Comparison of ENCODE assay signal across 27 cellular contexts in the genomic region with DNA sequence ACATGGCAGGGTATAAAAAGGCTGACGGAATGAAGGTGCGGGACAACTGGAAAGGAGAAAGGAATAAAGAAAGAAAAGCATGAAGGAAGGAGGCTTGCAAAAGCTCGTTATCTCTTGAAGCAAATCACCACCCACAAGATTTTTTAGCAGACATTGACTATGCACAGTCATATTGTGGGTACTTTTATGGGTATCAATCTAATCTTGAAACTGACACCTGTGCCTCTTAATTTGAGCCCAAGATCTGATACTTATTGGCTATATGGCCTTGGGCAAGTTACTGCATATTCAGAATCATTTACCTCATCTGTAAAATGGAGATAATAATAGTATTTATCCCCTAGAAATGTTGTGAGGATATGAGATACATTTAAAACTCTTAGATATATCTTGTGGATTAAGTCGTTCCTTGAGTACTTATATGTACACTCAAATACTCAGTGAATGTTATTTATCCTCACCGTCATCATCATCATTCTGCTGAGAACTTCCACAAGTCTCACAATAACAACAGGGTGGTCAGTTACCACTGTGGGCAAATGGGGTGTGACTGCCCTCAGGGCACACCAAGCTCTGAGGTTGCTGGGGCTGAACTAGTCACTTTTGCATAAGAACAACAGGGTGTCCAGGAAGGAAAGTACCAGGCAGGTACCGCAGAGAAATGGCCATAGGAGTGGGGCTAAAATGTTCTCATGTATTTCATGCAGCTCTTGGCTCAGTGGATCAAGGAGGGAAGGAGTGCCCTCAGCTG.
DNase-seq lines count a peak whose midpoint lies in the region; ATAC-seq and TF ChIP-seq lines count a peak whose summit lies in the region.
"Had no signal": no experiment of that assay in that cellular context is flagged by ENCODE, and none has a peak within 500 bp of the region (broad histone marks: within the 10 kb centered on the region; RNA-seq: fewer than 3 reads in every experiment).

No MANE protein-coding gene starts in this region.

- H3K4me3 Mint-ChIP-seq in activated CD8-positive, alpha-beta memory T cell treated with anti-CD3 and anti-CD28 coated beads, Interleukin-2, amount 10 ng/mL, durations not matched to agents 7 days and 5 days: no peak overlapping the region
- H3K4me3 Mint-ChIP-seq in effector memory CD8-positive, alpha-beta T cell: no peak overlapping the region
- H3K4me3 Mint-ChIP-seq: activated CD8-positive, alpha-beta T cell treated with anti-CD3 and anti-CD28 coated beads for 36 hours; activated naive CD8-positive, alpha-beta T cell; GM23338; nephron had no signal

- TF ChIP-seq EP300 in ovary (IDR thresholded peaks at IDR 0.05): no peak

- no peak overlapping the region for H3K27ac Mint-ChIP-seq in activated CD8-positive, alpha-beta memory T cell treated with anti-CD3 and anti-CD28 coated beads, Interleukin-2, amount 10 ng/mL, durations not matched to agents 7 days and 5 days
- H3K27ac Mint-ChIP-seq in effector memory CD8-positive, alpha-beta T cell: peak overlapping the region; percentile 11 to 71
- H3K27ac Mint-ChIP-seq: activated CD8-positive, alpha-beta T cell treated with anti-CD3 and anti-CD28 coated beads for 36 hours; activated naive CD8-positive, alpha-beta T cell; GM23338; nephron had no signal

- H3K4me1 Mint-ChIP-seq in activated CD8-positive, alpha-beta memory T cell treated with anti-CD3 and anti-CD28 coated beads, Interleukin-2, amount 10 ng/mL, durations not matched to agents 7 days and 5 days: peaks cover 27% of the 10 kb centered on the region
- peaks cover 0 to 3% of the 10 kb centered on the region in 2 donors for H3K4me1 Mint-ChIP-seq in effector memory CD8-positive, alpha-beta T cell (ENCODE audit: low read depth in 2 of 2)
- H3K4me1 Mint-ChIP-seq: GM23338 had no signal

- no peaks in the 10 kb centered on the region for H3K27me3 Mint-ChIP-seq in activated CD8-positive, alpha-beta memory T cell treated with anti-CD3 and anti-CD28 coated beads, Interleukin-2, amount 10 ng/mL, durations not matched to agents 7 days and 5 days
- no peaks in the 10 kb centered on the region for H3K27me3 Mint-ChIP-seq in effector memory CD8-positive, alpha-beta T cell
- H3K27me3 Mint-ChIP-seq: activated CD8-positive, alpha-beta T cell treated with anti-CD3 and anti-CD28 coated beads for 36 hours; activated naive CD8-positive, alpha-beta T cell had no signal

- H3K36me3 ChIP-seq in ovary (no peaks in the 10 kb centered on the region), psoas muscle (ENCODE audit: insufficient read depth in 1 of 2, low read depth in 1 of 2) (no peaks in the 10 kb centered on the region)
- H3K36me3 ChIP-seq: ascending aorta, BLaER1, Peyer's patch had no signal

- no peaks in the 10 kb centered on the region for H3K36me3 Mint-ChIP-seq in activated CD8-positive, alpha-beta memory T cell treated with anti-CD3 and anti-CD28 coated beads, Interleukin-2, amount 10 ng/mL, durations not matched to agents 7 days and 5 days
- peaks cover 6% of the 10 kb centered on the region for H3K36me3 Mint-ChIP-seq in effector memory CD8-positive, alpha-beta T cell (ENCODE audit: insufficient read depth)

- ATAC-seq in activated CD8-positive, alpha-beta memory T cell treated with anti-CD3 and anti-CD28 coated beads, Interleukin-2, amount 10 ng/mL, durations not matched to agents 7 days and 5 days: peak; percentile 45
- ATAC-seq in GM18873 (IDR thresholded peaks at IDR 0.05; ENCODE audit: low FRiP score, unreplicated experiment) (peak; percentile 58), HG02885 (IDR thresholded peaks at IDR 0.05; ENCODE audit: poor library complexity, unreplicated experiment) (peak; percentile 52), psoas muscle (no peak)
- no peak for ATAC-seq in effector memory CD8-positive, alpha-beta T cell (replicated peaks)
- ATAC-seq: A549; activated CD8-positive, alpha-beta T cell treated with anti-CD3 and anti-CD28 coated beads for 36 hours; GM23338; heart right ventricle had no signal

- H3K27me3 ChIP-seq in ovary: no peaks in the 10 kb centered on the region
- H3K27me3 ChIP-seq in psoas muscle (ENCODE audit: insufficient read depth in 3 of 3, low read length in 2 of 3): no peaks in the 10 kb centered on the region
- H3K27me3 ChIP-seq: ascending aorta, BLaER1, dorsolateral prefrontal cortex, heart right ventricle, Peyer's patch had no signal

- 94 to 97% (median 94%) methylated on average over 6 of the region's 6 CpGs for WGBS in ovary, 3 donors
- 94 to 98% (median 96%) methylated on average over 6 of the region's 6 CpGs for WGBS in psoas muscle, 3 donors

- CTCF ChIA-PET in activated CD8-positive, alpha-beta memory T cell treated with anti-CD3 and anti-CD28 coated beads, Interleukin-2, amount 10 ng/mL, durations not matched to agents 7 days and 5 days (lab: Charles Lee): no interaction called here

- TF ChIP-seq CTCF in ovary (IDR thresholded peaks at IDR 0.05): no peak
- no peak for TF ChIP-seq CTCF in psoas muscle (IDR thresholded peaks at IDR 0.05)

- H3K4me1 ChIP-seq in ovary (ENCODE audit: insufficient read depth) (no peaks in the 10 kb centered on the region), psoas muscle (no peaks in the 10 kb centered on the region)
- H3K4me1 ChIP-seq: A549, ascending aorta, parathyroid adenoma had no signal

- no peak overlapping the region for H3K4me3 ChIP-seq in ovary
- no peak overlapping the region for H3K4me3 ChIP-seq in psoas muscle
- H3K4me3 ChIP-seq: A549, ascending aorta, BLaER1, dorsolateral prefrontal cortex, GM23338, heart right ventricle, Peyer's patch had no signal

- no peaks in the 10 kb centered on the region for H3K9me3 Mint-ChIP-seq in activated CD8-positive, alpha-beta memory T cell treated with anti-CD3 and anti-CD28 coated beads, Interleukin-2, amount 10 ng/mL, durations not matched to agents 7 days and 5 days (ENCODE audit: low read depth)
- H3K9me3 Mint-ChIP-seq in effector memory CD8-positive, alpha-beta T cell: no peaks in the 10 kb centered on the region
- H3K9me3 Mint-ChIP-seq: activated CD8-positive, alpha-beta T cell treated with anti-CD3 and anti-CD28 coated beads for 36 hours; GM23338; nephron had no signal

- DNase-seq in activated CD8-positive, alpha-beta memory T cell treated with anti-CD3 and anti-CD28 coated beads, Interleukin-2, amount 10 ng/mL, durations not matched to agents 7 days and 5 days: no peak
- DNase-seq in activated CD8-positive, alpha-beta memory T cell treated with anti-CD3 and anti-CD28 coated beads, Interleukin-2, amount 50 U/mL, for 48 hours: no peak
- no peak for DNase-seq in effector memory CD8-positive, alpha-beta T cell
- no peak for DNase-seq in ovary
- no peak for DNase-seq in psoas muscle
- DNase-seq in GM19240 (ENCODE audit: insufficient read length, low spot score): no peak
- DNase-seq: activated CD8-positive, alpha-beta T cell treated with anti-CD3 and anti-CD28 coated beads for 36 hours; Calu3; central memory CD4-positive, alpha-beta T cell; dorsolateral prefrontal cortex; heart right ventricle; KBM-7; MM.1S; NCI-H1436; NCI-H510A; Peyer's patch; stimulated activated CD8-positive, alpha-beta memory T cell treated with anti-CD3 and anti-CD28 coated beads, Interleukin-4, amount 100 ng/mL, for 48 hours had no signal

- TF ChIP-seq POLR2A in ovary (IDR thresholded peaks at IDR 0.05): no peak

- H3K27ac ChIP-seq in ovary (no peak overlapping the region), psoas muscle (no peak overlapping the region)
- H3K27ac ChIP-seq: A549, ascending aorta, BLaER1, dorsolateral prefrontal cortex, heart right ventricle, parathyroid adenoma, Peyer's patch, VCaP had no signal

- intact Hi-C loops in ovary (cut with DNase I) (no loop called here), psoas muscle (cut with DNase I) (no loop called here)

- H3K9me3 ChIP-seq in ovary (no peaks in the 10 kb centered on the region), psoas muscle (no peaks in the 10 kb centered on the region)
- H3K9me3 ChIP-seq: A549, ascending aorta, BLaER1, heart right ventricle, Peyer's patch had no signal

Comparison
In these comparisons a context has a peak if more than half of its experiments do, and no peak if none do; other contexts are left out.
1. ATAC-seq: peak in activated CD8-positive, alpha-beta memory T cell treated with anti-CD3 and anti-CD28 coated beads, Interleukin-2, amount 10 ng/mL, durations not matched to agents 7 days and 5 days (single experiment), GM18873 (single experiment) and HG02885 (single experiment); none in effector memory CD8-positive, alpha-beta T cell (single experiment) and psoas muscle (0 of 4).